Comparison of ENCODE assay signal across 8 cellular contexts in genomic region chr17:64780096-64781012, GRCh38.
DNase-seq lines count a peak whose midpoint lies in the region; ATAC-seq and TF ChIP-seq lines count a peak whose summit lies in the region.

No MANE protein-coding gene starts in this region.

- H3K4me3 ChIP-seq in mucosa of rectum (ENCODE audit: low read length in 2 of 2), result peak overlapping the region; percentile 70 to 72

- DNase-seq in CD1c-positive myeloid dendritic cell (ENCODE audit: extremely low spot score) (peak; percentile 64), midbrain (lab: John Stamatoyannopoulos, UW) (no peak), GOT3 (lab: John Stamatoyannopoulos, UW) (no peak)
- peak; percentile 83 to 87 for DNase-seq in activated CD4-positive, alpha-beta T cell treated with anti-CD3 and anti-CD28 coated beads, Interleukin-2, amount 50 U/mL, for 48 hours
- DNase-seq in effector CD8-positive, alpha-beta T cell (lab: John Stamatoyannopoulos, UW), result peak; percentile 63

- peaks cover 4 to 20% of the 10 kb centered on the region in 2 donors for H3K36me3 ChIP-seq in mucosa of rectum (ENCODE audit: control insufficient read depth in 2 of 2, insufficient read depth in 2 of 2, low read length in 2 of 2)

- H3K9ac ChIP-seq in mucosa of rectum (ENCODE audit: low read depth in 1 of 2, low read length in 2 of 2), result peak overlapping the region; percentile 52 to 71

- H3K27me3 Mint-ChIP-seq in stimulated activated memory B cell treated with anti-CD40 and anti-IgM and Interleukin-4, amounts not matched to agents 10 μg/mL and 1 μg/mL and 100 μg/mL, for 72 hours, result no peaks in the 10 kb centered on the region

- peak; percentile 49 for ATAC-seq in stimulated activated memory B cell treated with anti-CD40 and anti-IgM and Interleukin-4, amounts not matched to agents 10 μg/mL and 1 μg/mL and 100 μg/mL, for 72 hours

- H3K9me3 Mint-ChIP-seq in stimulated activated memory B cell treated with anti-CD40 and anti-IgM and Interleukin-4, amounts not matched to agents 10 μg/mL and 1 μg/mL and 100 μg/mL, for 72 hours, result no peaks in the 10 kb centered on the region

- H3K4me3 Mint-ChIP-seq in stimulated activated memory B cell treated with anti-CD40 and anti-IgM and Interleukin-4, amounts not matched to agents 10 μg/mL and 1 μg/mL and 100 μg/mL, for 72 hours, result peak overlapping the region; percentile 68

- TF ChIP-seq EP300 in Ishikawa (IDR thresholded peaks at IDR 0.05; ENCODE audit: borderline replicate concordance), result no peak

- no peak overlapping the region for H3K27ac Mint-ChIP-seq in stimulated activated memory B cell treated with anti-CD40 and anti-IgM and Interleukin-4, amounts not matched to agents 10 μg/mL and 1 μg/mL and 100 μg/mL, for 72 hours

- H3K27ac ChIP-seq in mucosa of rectum (ENCODE audit: low read depth in 2 of 2, low read length in 2 of 2), result peak overlapping the region; percentile 37 to 65

- peaks cover 35 to 39% of the 10 kb centered on the region in 2 donors for H3K4me1 ChIP-seq in mucosa of rectum (ENCODE audit: control insufficient read depth in 2 of 2, insufficient read depth in 2 of 2, low read length in 2 of 2)

- no peaks in the 10 kb centered on the region for H3K9me3 ChIP-seq in mucosa of rectum (ENCODE audit: control insufficient read depth in 2 of 2, low read length in 2 of 2)

- peaks cover 9 to 11% of the 10 kb centered on the region in 2 donors for H3K27me3 ChIP-seq in mucosa of rectum (ENCODE audit: control insufficient read depth in 2 of 2, insufficient read depth in 2 of 2, low read length in 2 of 2)

- H3K4me1 Mint-ChIP-seq in stimulated activated memory B cell treated with anti-CD40 and anti-IgM and Interleukin-4, amounts not matched to agents 10 μg/mL and 1 μg/mL and 100 μg/mL, for 72 hours, result peaks cover 47% of the 10 kb centered on the region

- no peak for TF ChIP-seq RAD21 in Ishikawa (IDR thresholded peaks at IDR 0.05; ENCODE audit: low read depth)

- H3K36me3 Mint-ChIP-seq in stimulated activated memory B cell treated with anti-CD40 and anti-IgM and Interleukin-4, amounts not matched to agents 10 μg/mL and 1 μg/mL and 100 μg/mL, for 72 hours, result peaks cover 11% of the 10 kb centered on the region

TF ChIP-seq in Ishikawa, 13 proteins besides CTCF, POLR2A, EP300 and RAD21:
- TF ChIP-seq FOXM1 (IDR thresholded peaks at IDR 0.05; ENCODE audit: borderline replicate concordance, low read depth) (no peak), CREB1 (IDR thresholded peaks at IDR 0.05; ENCODE audit: low read depth) (no peak), MAX (IDR thresholded peaks at IDR 0.05) (0 out of 2 replicates have a peak, but pooled peaks have one; percentile 18), EGR1 (IDR thresholded peaks at IDR 0.05) (no peak)

Comparison
In these comparisons a context has a peak if more than half of its experiments do, and no peak if none do; other contexts are left out.
1. DNase-seq: peak in CD1c-positive myeloid dendritic cell (single experiment), activated CD4-positive, alpha-beta T cell treated with anti-CD3 and anti-CD28 coated beads, Interleukin-2, amount 50 U/mL, for 48 hours (2 of 2) and effector CD8-positive, alpha-beta T cell (single experiment); none in midbrain (single experiment) and GOT3 (single experiment).